ENCODE assay signal across 12 cellular contexts in genomic region chr4:186204611-186205144, GRCh38. TPM values are rescaled to one million over a fixed set of nuclear protein-coding genes. Genes with fewer than 3 reads are reported as not detected.
A peak's percentile ranks its signal among the peaks of the same experiment; 100 is the strongest.
DNase-seq lines count a peak whose midpoint lies in the region; ATAC-seq and TF ChIP-seq lines count a peak whose summit lies in the region.
"Had no signal": no experiment of that assay in that cellular context is flagged by ENCODE, and none has a peak within 500 bp of the region (broad histone marks: within the 10 kb centered on the region; RNA-seq: fewer than 3 reads in every experiment).

No MANE protein-coding gene starts in this region.

- no peaks in the 10 kb centered on the region for H3K27me3 ChIP-seq in SU-DHL-6 (ENCODE audit: low read length)
- H3K27me3 ChIP-seq in esophagus squamous epithelium = no peaks in the 10 kb centered on the region
- no peaks in the 10 kb centered on the region for H3K27me3 ChIP-seq in psoas muscle (ENCODE audit: insufficient read depth in 3 of 3, low read length in 2 of 3)
- H3K27me3 ChIP-seq: esophagus muscularis mucosa, tibial artery had no signal

- no peaks in the 10 kb centered on the region for H3K79me2 ChIP-seq in SU-DHL-6 (ENCODE audit: insufficient read depth, low read length)
- H3K79me2 ChIP-seq: parathyroid adenoma had no signal

- TF ChIP-seq POLR2A in esophagus squamous epithelium (IDR thresholded peaks at IDR 0.05) = no peak

- H3F3A ChIP-seq in SU-DHL-6 (ENCODE audit: insufficient read depth) = peaks cover 8% of the 10 kb centered on the region; the same call in 1 of the 2 replicates

- H3K4me2 ChIP-seq in SU-DHL-6 (ENCODE audit: low read depth, low read length, poor library complexity, severe bottlenecking) = peak overlapping the region; percentile 43

- peak overlapping the region; percentile 30 for H3K27ac ChIP-seq in SU-DHL-6 (ENCODE audit: low read depth, low read length)
- H3K27ac ChIP-seq in esophagus squamous epithelium = peak overlapping the region in 3 of 4 donors; percentile 16 to 81 (median 77)
- H3K27ac ChIP-seq in psoas muscle = peak overlapping the region; percentile 23
- H3K27ac ChIP-seq: parathyroid adenoma had no signal

- ATAC-seq in psoas muscle (no peak), GM18858 (IDR thresholded peaks at IDR 0.05; ENCODE audit: unreplicated experiment) (no peak)
- ATAC-seq: Right ventricle myocardium inferior had no signal

- H3K36me3 ChIP-seq in ES-I3 (ENCODE audit: insufficient read depth, low read length) (peaks cover 4% of the 10 kb centered on the region; the same call in 1 of the 2 replicates), SU-DHL-6 (ENCODE audit: low read length) (no peaks in the 10 kb centered on the region), esophagus squamous epithelium (peaks cover 0 to 15% (median 0%) of the 10 kb centered on the region in 3 donors), psoas muscle (ENCODE audit: insufficient read depth in 1 of 2, low read depth in 1 of 2) (peaks cover 0 to 12% of the 10 kb centered on the region in 2 donors)

- H3K4me3 ChIP-seq in SU-DHL-6 (ENCODE audit: insufficient read depth, low read length, poor library complexity, severe bottlenecking) (peak overlapping the region; percentile 27), esophagus squamous epithelium (peak overlapping the region in 2 of 4 donors; percentile 37 to 54), psoas muscle (peak overlapping the region; percentile 53)

- H2AFZ ChIP-seq in SU-DHL-6 (ENCODE audit: low read depth, low read length, severe bottlenecking) = no peak overlapping the region
- H2AFZ ChIP-seq: parathyroid adenoma had no signal

- H3K9ac ChIP-seq in ES-I3 (ENCODE audit: low read depth, low read length) = peak overlapping the region; percentile 52; the same call in 1 of the 2 replicates
- H3K9ac ChIP-seq in SU-DHL-6 (ENCODE audit: low read length) = peak overlapping the region; percentile 24
- H3K9ac ChIP-seq: parathyroid adenoma had no signal

- 82 to 84% methylated on average over 7 to 12 of the region's 13 CpGs for WGBS in esophagus squamous epithelium, 2 donors
- 78 to 85% (median 83%) methylated on average over 13 of the region's 13 CpGs for WGBS in psoas muscle, 3 donors

- H3K9me3 ChIP-seq in ES-I3 (ENCODE audit: control insufficient read depth, insufficient read depth, low read length) (peaks cover 3% of the 10 kb centered on the region; the same call in 1 of the 2 replicates), SU-DHL-6 (ENCODE audit: insufficient read depth, low read length) (no peaks in the 10 kb centered on the region), esophagus squamous epithelium (no peaks in the 10 kb centered on the region), psoas muscle (no peaks in the 10 kb centered on the region)
- H3K9me3 ChIP-seq: esophagus muscularis mucosa, tibial artery had no signal

- H4K20me1 ChIP-seq in SU-DHL-6 (ENCODE audit: low read depth, low read length) = no peaks in the 10 kb centered on the region

- H3K4me1 ChIP-seq in ES-I3 (ENCODE audit: insufficient read depth, low read length) (no peaks in the 10 kb centered on the region), esophagus squamous epithelium (peaks cover 0 to 10% (median 0%) of the 10 kb centered on the region in 3 donors), psoas muscle (no peaks in the 10 kb centered on the region)

- TF ChIP-seq CTCF in SU-DHL-6 (IDR thresholded peaks at IDR 0.05; ENCODE audit: insufficient read depth, low read length, poor library complexity, severe bottlenecking) (no peak), esophagus squamous epithelium (IDR thresholded peaks at IDR 0.05) (no peak), psoas muscle (IDR thresholded peaks at IDR 0.05) (no peak)

- H3K9me2 ChIP-seq in SU-DHL-6 (replicated peaks; ENCODE audit: insufficient read depth, low read length) = no peaks in the 10 kb centered on the region

- DNase-seq in esophagus squamous epithelium (lab: John Stamatoyannopoulos, UW) = no peak
- no peak for DNase-seq in psoas muscle
- DNase-seq in SKM-1 (lab: John Stamatoyannopoulos, UW; ENCODE audit: unreplicated experiment) = no peak
- no peak for DNase-seq in NCI-H510A (lab: John Stamatoyannopoulos, UW)
- DNase-seq in MV-4-11 (lab: John Stamatoyannopoulos, UW) = no peak
- DNase-seq: tibial artery had no signal

- intact Hi-C loops in esophagus squamous epithelium (cut with DNase I) = no loop called here
- intact Hi-C loops in psoas muscle (cut with DNase I) = loop anchor here in 1 of 2 donors (5.0 kb wide), 1 partner anchor 1472 kb away; the partner anchor contains the start of gene CENPU

RNA-seq across cellular contexts. Expression of gene CYP4V2, which starts 13.3 kb away (rescaled TPM):
- total RNA-seq in esophagus squamous epithelium (10 to 100 TPM in 1 of 4 donors, 1 to 10 TPM in 3; 1.4 to 18.1 (median 7.0) TPM), psoas muscle (1 to 10 TPM; 3.9 to 6.8 (median 4.8) TPM)
- polyA plus RNA-seq in psoas muscle = 1 to 10 TPM; 2.6 to 5.1 (median 5.0) TPM

RNA-seq across cellular contexts. Expression of gene KLKB1, which starts 22.6 kb away (rescaled TPM):
- 1 to 10 TPM in 1 of 4 donors, under 1 TPM in 1, not detected in 2; 0.57 to 2.0 TPM for total RNA-seq in esophagus squamous epithelium
- under 1 TPM in 3 of 4 donors, not detected in 1; 0.29 to 0.91 (median 0.49) TPM for total RNA-seq in psoas muscle
- polyA plus RNA-seq in psoas muscle = under 1 TPM; 0.32 to 0.49 (median 0.44) TPM

Comparison
In these comparisons a context has a peak if more than half of its experiments do, and no peak if none do; other contexts are left out.
1. H3K27ac ChIP-seq: peak in every context shown above with its lines; median percentile 77 in esophagus squamous epithelium; 30 in SU-DHL-6; 23 in psoas muscle.